Comparison of ENCODE assay signal across 12 cellular contexts in the genomic region with DNA sequence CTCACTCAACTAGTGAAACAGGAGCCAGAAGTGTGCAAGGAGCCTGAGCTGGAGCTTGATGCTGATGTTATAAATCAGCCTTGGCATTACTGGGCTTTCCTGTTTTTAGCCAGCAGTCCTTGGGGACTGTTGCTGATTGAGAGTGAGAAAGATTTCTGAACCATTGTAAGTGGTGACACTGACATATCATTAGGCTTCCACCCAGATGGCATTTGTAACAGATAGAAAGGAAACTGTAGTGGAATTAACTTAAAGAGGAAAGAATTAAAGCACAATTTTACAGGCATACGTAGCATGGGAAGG.
DNase-seq lines count a peak whose midpoint lies in the region; ATAC-seq, FAIRE-seq and TF ChIP-seq lines count a peak whose summit lies in the region.
"Had no signal": no experiment of that assay in that cellular context is flagged by ENCODE, and none has a peak within 500 bp of the region (broad histone marks: within the 10 kb centered on the region; RNA-seq: fewer than 3 reads in every experiment).

No MANE protein-coding gene starts in this region.

- DNase-seq in MM.1S (no peak), endothelial cell of umbilical vein (ENCODE audit: low read depth, low spot score) (peak; percentile 60), trophoblast cell (no peak), head of caudate nucleus (no peak), brain microvascular endothelial cell (no peak), mesendoderm (no peak)
- no peak for DNase-seq in activated CD4-positive, alpha-beta T cell treated with anti-CD3 and anti-CD28 coated beads for 1 hour
- DNase-seq: activated CD8-positive, alpha-beta memory T cell treated with anti-CD3 and anti-CD28 coated beads, Interleukin-2, amount 50 U/mL, for 4 hours; H9; NCI-H2081; stimulated activated naive CD8-positive, alpha-beta T cell treated with anti-CD3 and anti-CD28 coated beads, Interleukin-15, amount 100 ng/mL, for 72 hours had no signal

- BruUV-seq in endothelial cell of umbilical vein (replicated peaks; lab: Mats Ljungman, UMichigan): no TSS peak

- H2AK5ac ChIP-seq in trophoblast cell (ENCODE audit: low read length): no peak overlapping the region
- no peak overlapping the region for H2AK5ac ChIP-seq in mesendoderm (ENCODE audit: low read length)

- H3K79me2 ChIP-seq in MM.1S (ENCODE audit: low read length): no peaks in the 10 kb centered on the region
- H3K79me2 ChIP-seq in endothelial cell of umbilical vein (ENCODE audit: control insufficient read depth, insufficient read depth, low read length): no peaks in the 10 kb centered on the region
- peaks cover 2% of the 10 kb centered on the region for H3K79me2 ChIP-seq in trophoblast cell (ENCODE audit: control insufficient read depth, insufficient read depth, low read length, poor library complexity)
- no peaks in the 10 kb centered on the region for H3K79me2 ChIP-seq in mesendoderm (ENCODE audit: control insufficient read depth, insufficient read depth, low read length)

- 0 out of 2 replicates have a peak, but pooled peaks cover 3% of the 10 kb centered on the region for H3K4me1 ChIP-seq in MM.1S (ENCODE audit: low read length)
- peaks cover 3% of the 10 kb centered on the region for H3K4me1 ChIP-seq in endothelial cell of umbilical vein (ENCODE audit: control insufficient read depth, extremely low read depth, insufficient read depth, low read length)
- peaks cover 6 to 10% of the 10 kb centered on the region in 2 experiments for H3K4me1 ChIP-seq in trophoblast cell (ENCODE audit: control insufficient read depth in 1 of 2, insufficient read depth in 2 of 2, low read length in 2 of 2)
- peaks cover 6% of the 10 kb centered on the region for H3K4me1 ChIP-seq in mesendoderm (ENCODE audit: control insufficient read depth, low read depth, low read length)

- intact Hi-C loops in endothelial cell of umbilical vein (cut with micrococcal nuclease) (no loop called here), head of caudate nucleus (cut with DNase I) (no loop called here)

- no peaks in the 10 kb centered on the region for H3K36me3 ChIP-seq in MM.1S (replicated peaks; ENCODE audit: insufficient read depth, low read length)
- H3K36me3 ChIP-seq in endothelial cell of umbilical vein (ENCODE audit: control insufficient read depth in 2 of 2, extremely low read depth in 1 of 2, insufficient read depth in 2 of 2, low read length in 2 of 2): no peaks in the 10 kb centered on the region
- no peaks in the 10 kb centered on the region for H3K36me3 ChIP-seq in trophoblast cell (ENCODE audit: control insufficient read depth in 1 of 2, insufficient read depth in 2 of 2, low read length in 2 of 2)
- no peaks in the 10 kb centered on the region for H3K36me3 ChIP-seq in brain microvascular endothelial cell (replicated peaks)
- H3K36me3 ChIP-seq in mesendoderm (ENCODE audit: control insufficient read depth, insufficient read depth, low read length): no peaks in the 10 kb centered on the region

- H4K5ac ChIP-seq in mesendoderm (ENCODE audit: low read length): no peak overlapping the region

- H2AFZ ChIP-seq in MM.1S (ENCODE audit: low read length) (peak overlapping the region; percentile 39), endothelial cell of umbilical vein (ENCODE audit: low read depth, low read length) (no peak overlapping the region), trophoblast cell (ENCODE audit: insufficient read depth, low read length, poor library complexity) (no peak overlapping the region)

- no peak overlapping the region for H3K4ac ChIP-seq in trophoblast cell (ENCODE audit: low read depth, low read length)
- H3K4ac ChIP-seq in mesendoderm (ENCODE audit: low read depth, low read length): no peak overlapping the region

- H3K27me3 ChIP-seq in MM.1S (replicated peaks; ENCODE audit: insufficient read depth, low read length) (no peaks in the 10 kb centered on the region), endothelial cell of umbilical vein (ENCODE audit: control insufficient read depth in 2 of 2, insufficient read depth in 2 of 2, low read length in 2 of 2) (peaks cover 15 to 33% of the 10 kb centered on the region in 2 experiments), trophoblast cell (ENCODE audit: insufficient read depth, low read length) (no peaks in the 10 kb centered on the region), brain microvascular endothelial cell (replicated peaks) (no peaks in the 10 kb centered on the region), mesendoderm (ENCODE audit: insufficient read depth, low read length, poor library complexity) (no peaks in the 10 kb centered on the region)

- H4K20me1 ChIP-seq in MM.1S (ENCODE audit: insufficient read depth, low read length) (no peaks in the 10 kb centered on the region), endothelial cell of umbilical vein (replicated peaks; ENCODE audit: control insufficient read depth, extremely low read depth, insufficient read depth, low read length) (no peaks in the 10 kb centered on the region)

- H3K27ac ChIP-seq in MM.1S (ENCODE audit: low read length): no peak overlapping the region
- no peak overlapping the region for H3K27ac ChIP-seq in endothelial cell of umbilical vein (ENCODE audit: insufficient read depth, low read depth, low read length)
- H3K27ac ChIP-seq in trophoblast cell (ENCODE audit: low read depth, low read length): peak overlapping the region; percentile 55
- no peak overlapping the region for H3K27ac ChIP-seq in brain microvascular endothelial cell
- no peak overlapping the region for H3K27ac ChIP-seq in mesendoderm (ENCODE audit: low read depth, low read length)

- H2BK5ac ChIP-seq in trophoblast cell (ENCODE audit: low read depth, low read length, poor library complexity) (no peak overlapping the region), mesendoderm (ENCODE audit: low read length) (no peak overlapping the region)

- dilution Hi-C loops in endothelial cell of umbilical vein (cut with MboI; ENCODE audit: extremely low pct_ligation_motif_present, low sequenced_read_pairs): no loop called here

- H3K4me2 ChIP-seq in MM.1S (ENCODE audit: low read depth, low read length) (peak overlapping the region; percentile 39; the same call in 1 of the 2 replicates), endothelial cell of umbilical vein (ENCODE audit: insufficient read depth, low read length) (no peak overlapping the region), trophoblast cell (ENCODE audit: low read length) (no peak overlapping the region), mesendoderm (ENCODE audit: low read length) (no peak overlapping the region)

- H3K18ac ChIP-seq in trophoblast cell (ENCODE audit: low read length) (no peak overlapping the region), mesendoderm (ENCODE audit: low read length) (no peak overlapping the region)

- in situ Hi-C loops in brain microvascular endothelial cell (cut with HindIII; ENCODE audit: low pct_ligation_motif_present, low sequenced_read_pairs): no loop called here

- FAIRE-seq in endothelial cell of umbilical vein (lab: Jason Lieb, UNC): no peak

- H3K9me3 ChIP-seq in MM.1S (replicated peaks; ENCODE audit: insufficient read depth, low read length) (no peaks in the 10 kb centered on the region), endothelial cell of umbilical vein (replicated peaks; ENCODE audit: control insufficient read depth, insufficient read depth, low read length) (no peaks in the 10 kb centered on the region), trophoblast cell (ENCODE audit: insufficient read depth, low read depth, low read length) (no peaks in the 10 kb centered on the region)

- TF ChIP-seq POLR2A in endothelial cell of umbilical vein (IDR thresholded peaks at IDR 0.05; ENCODE audit: low read depth, low read length): no peak

- CTCF ChIA-PET in endothelial cell of umbilical vein (lab: Charles Lee): interaction anchor here (2.3 kb wide), 1 partner anchor 10 kb away, joined by 6 read pairs; no protein-coding TSS in a partner anchor

- H2BK12ac ChIP-seq in trophoblast cell (ENCODE audit: low read length): no peak overlapping the region

- H3K9me1 ChIP-seq in endothelial cell of umbilical vein (replicated peaks; ENCODE audit: control insufficient read depth, extremely low read depth, insufficient read depth, low read length): no peaks in the 10 kb centered on the region

- H4K91ac ChIP-seq in trophoblast cell (ENCODE audit: low read depth, low read length): no peak overlapping the region

- H2BK15ac ChIP-seq in mesendoderm (replicated peaks; ENCODE audit: low read depth): no peak overlapping the region

- ATAC-seq in GM18511 (IDR thresholded peaks at IDR 0.05; ENCODE audit: unreplicated experiment): peak; percentile 72
- ATAC-seq: stimulated activated naive CD8-positive, alpha-beta T cell treated with anti-CD3 and anti-CD28 coated beads, Interleukin-15, amount 100 ng/mL, for 72 hours had no signal

- POLR2A ChIA-PET in endothelial cell of umbilical vein (lab: Charles Lee): no interaction called here

- peaks cover 14% of the 10 kb centered on the region for H3K79me1 ChIP-seq in trophoblast cell (ENCODE audit: low read length)
- H3K79me1 ChIP-seq in mesendoderm (ENCODE audit: low read length): no peaks in the 10 kb centered on the region

- H3K9me2 ChIP-seq in MM.1S (replicated peaks; ENCODE audit: insufficient read depth, low read length): no peaks in the 10 kb centered on the region

- H3K23ac ChIP-seq in trophoblast cell (ENCODE audit: low read length): no peak overlapping the region
- no peak overlapping the region for H3K23ac ChIP-seq in mesendoderm (ENCODE audit: low read length)

- WGBS in trophoblast cell (ENCODE audit: extremely low coverage, insufficient coverage, insufficient read length): no CpG with 5 or more reads among the region's 1 CpG
- no CpG with 5 or more reads among the region's 1 CpG for WGBS in mesendoderm (ENCODE audit: extremely low coverage, insufficient coverage, low lambda C conversion rate)

- H3F3A ChIP-seq in MM.1S (ENCODE audit: insufficient read depth, low read length): no peaks in the 10 kb centered on the region

- TF ChIP-seq CTCF in MM.1S (IDR thresholded peaks at IDR 0.05; ENCODE audit: low read length) (no peak), endothelial cell of umbilical vein (IDR thresholded peaks at IDR 0.05; ENCODE audit: extremely low read depth in 1 of 2, insufficient read depth in 1 of 2, low read depth in 1 of 2, low read length in 2 of 2) (no peak), brain microvascular endothelial cell (IDR thresholded peaks at IDR 0.05; ENCODE audit: low read depth, low read length, missing control alignments) (no peak)

- H3K9ac ChIP-seq in MM.1S (ENCODE audit: low read length) (no peak overlapping the region), endothelial cell of umbilical vein (replicated peaks; ENCODE audit: extremely low read depth, insufficient read depth, low read length) (no peak overlapping the region), trophoblast cell (ENCODE audit: low read length) (no peak overlapping the region), mesendoderm (ENCODE audit: low read length) (no peak overlapping the region)

- H4K8ac ChIP-seq in trophoblast cell (ENCODE audit: low read depth, low read length): no peak overlapping the region
- no peak overlapping the region for H4K8ac ChIP-seq in mesendoderm (ENCODE audit: low read depth, low read length)

- H3K4me3 ChIP-seq in MM.1S (ENCODE audit: low read length) (0 out of 2 replicates have a peak overlapping the region, but pooled peaks have one; percentile 14), endothelial cell of umbilical vein (replicated peaks in 1 of 3; ENCODE audit: insufficient read depth in 1 of 3, low read depth in 1 of 3, low read length in 3 of 3) (no peak overlapping the region), trophoblast cell (ENCODE audit: low read depth, low read length) (no peak overlapping the region), brain microvascular endothelial cell (ENCODE audit: low read depth, low read length) (no peak overlapping the region), mesendoderm (ENCODE audit: low read length) (no peak overlapping the region)

- no peak overlapping the region for H2BK120ac ChIP-seq in trophoblast cell (ENCODE audit: insufficient read depth, low read length, poor library complexity)
- no peak overlapping the region for H2BK120ac ChIP-seq in mesendoderm (ENCODE audit: low read depth, low read length)

- no peak overlapping the region for H3K56ac ChIP-seq in mesendoderm (ENCODE audit: low read length)

- no peak overlapping the region for H3K14ac ChIP-seq in trophoblast cell (ENCODE audit: low read length)

- no peak overlapping the region for H4K12ac ChIP-seq in trophoblast cell (ENCODE audit: low read depth, low read length)
